17 cellular contexts compared by ENCODE assay signal in the genomic region with DNA sequence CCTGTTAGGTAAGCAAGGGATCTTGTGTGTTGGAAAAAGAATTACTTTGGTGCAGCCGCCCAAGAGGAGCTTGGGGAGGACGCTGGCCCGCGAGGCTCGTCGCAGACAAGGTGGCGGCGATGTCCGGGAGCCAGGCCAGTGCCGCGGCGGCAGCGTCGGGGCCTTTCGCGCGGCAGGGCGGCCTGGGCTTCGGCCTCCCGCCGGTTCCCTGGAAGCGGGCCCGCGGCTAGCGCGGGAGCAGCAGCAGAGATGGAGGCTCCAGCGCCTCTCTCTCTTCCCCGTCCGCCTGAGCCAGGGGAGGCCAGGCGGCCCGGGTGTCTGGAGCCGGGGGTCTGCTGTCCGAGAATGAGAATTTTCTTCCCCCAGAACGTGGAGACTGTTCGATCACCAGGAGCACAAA.
DNase-seq lines count a peak whose midpoint lies in the region; ATAC-seq, FAIRE-seq and TF ChIP-seq lines count a peak whose summit lies in the region.
"Had no signal": no experiment of that assay in that cellular context is flagged by ENCODE, and none has a peak within 500 bp of the region (broad histone marks: within the 10 kb centered on the region; RNA-seq: fewer than 3 reads in every experiment).

No MANE protein-coding gene starts in this region.

- no peak for ATAC-seq in GM18867 (IDR thresholded peaks at IDR 0.05; ENCODE audit: unreplicated experiment)
- ATAC-seq: activated CD8-positive, alpha-beta T cell treated with anti-CD3 and anti-CD28 coated beads, Interleukin-2, amount 10 ng/mL, durations not matched to agents 7 days and 5 days had no signal

- peaks cover 61% of the 10 kb centered on the region for H3K27me3 Mint-ChIP-seq in activated CD4-positive, alpha-beta memory T cell treated with anti-CD3 and anti-CD28 coated beads, Interleukin-2, amount 10 ng/mL, durations not matched to agents 7 days and 5 days

- H3K4me3 ChIP-seq in MG63, result peak overlapping the region; percentile 31
- peak overlapping the region in 1 of 3 experiments; percentile 16 for H3K4me3 ChIP-seq in endothelial cell of umbilical vein (replicated peaks in 1 of 3; ENCODE audit: insufficient read depth in 1 of 3, low read depth in 1 of 3, low read length in 3 of 3)
- H3K4me3 ChIP-seq in subcutaneous abdominal adipose tissue (ENCODE audit: low read depth in 1 of 5, low read length in 5 of 5), result peak overlapping the region in 3 of 5 donors; percentile 1 to 39 (median 24)
- H3K4me3 ChIP-seq: cardiac muscle cell, prostate gland had no signal

- no peak for TF ChIP-seq CTCF in endothelial cell of umbilical vein (IDR thresholded peaks at IDR 0.05; ENCODE audit: extremely low read depth in 1 of 2, insufficient read depth in 1 of 2, low read depth in 1 of 2, low read length in 2 of 2)

- CTCF ChIA-PET in endothelial cell of umbilical vein (lab: Charles Lee), result no interaction called here
- CTCF ChIA-PET in activated CD4-positive, alpha-beta memory T cell treated with anti-CD3 and anti-CD28 coated beads, Interleukin-2, amount 10 ng/mL, durations not matched to agents 7 days and 5 days (lab: Charles Lee), result no interaction called here

- no peaks in the 10 kb centered on the region for H3K4me1 Mint-ChIP-seq in activated CD4-positive, alpha-beta memory T cell treated with anti-CD3 and anti-CD28 coated beads, Interleukin-2, amount 10 ng/mL, durations not matched to agents 7 days and 5 days

- FAIRE-seq in endothelial cell of umbilical vein (lab: Jason Lieb, UNC), result no peak
- FAIRE-seq: TTC549 had no signal

- H3K9me3 ChIP-seq in MG63 (no peaks in the 10 kb centered on the region), endothelial cell of umbilical vein (replicated peaks; ENCODE audit: control insufficient read depth, insufficient read depth, low read length) (no peaks in the 10 kb centered on the region), subcutaneous abdominal adipose tissue (ENCODE audit: control insufficient read depth in 5 of 5, low read length in 5 of 5) (no peaks in the 10 kb centered on the region)
- H3K9me3 ChIP-seq: prostate gland had no signal

- peak overlapping the region; percentile 32 for H3K4me2 ChIP-seq in endothelial cell of umbilical vein (ENCODE audit: insufficient read depth, low read length)

- no peak for TF ChIP-seq POLR2A in endothelial cell of umbilical vein (IDR thresholded peaks at IDR 0.05; ENCODE audit: low read depth, low read length)

- H3K79me2 ChIP-seq in endothelial cell of umbilical vein (ENCODE audit: control insufficient read depth, insufficient read depth, low read length), result no peaks in the 10 kb centered on the region

- intact Hi-C loops in endothelial cell of umbilical vein (cut with micrococcal nuclease), result no loop called here

- no peak overlapping the region for H3K27ac Mint-ChIP-seq in activated CD4-positive, alpha-beta memory T cell treated with anti-CD3 and anti-CD28 coated beads, Interleukin-2, amount 10 ng/mL, durations not matched to agents 7 days and 5 days
- H3K27ac Mint-ChIP-seq: activated CD8-positive, alpha-beta T cell treated with anti-CD3 and anti-CD28 coated beads, Interleukin-2, amount 10 ng/mL, durations not matched to agents 7 days and 5 days had no signal

- no peak overlapping the region for H2AFZ ChIP-seq in endothelial cell of umbilical vein (ENCODE audit: low read depth, low read length)

- no peak overlapping the region for H3K4me3 Mint-ChIP-seq in activated CD4-positive, alpha-beta memory T cell treated with anti-CD3 and anti-CD28 coated beads, Interleukin-2, amount 10 ng/mL, durations not matched to agents 7 days and 5 days
- H3K4me3 Mint-ChIP-seq: activated CD8-positive, alpha-beta T cell treated with anti-CD3 and anti-CD28 coated beads, Interleukin-2, amount 10 ng/mL, durations not matched to agents 7 days and 5 days had no signal

- H3K27me3 ChIP-seq in MG63, result no peaks in the 10 kb centered on the region
- peaks cover 3 to 24% of the 10 kb centered on the region in 2 experiments for H3K27me3 ChIP-seq in endothelial cell of umbilical vein (ENCODE audit: control insufficient read depth in 2 of 2, insufficient read depth in 2 of 2, low read length in 2 of 2)
- H3K27me3 ChIP-seq in subcutaneous abdominal adipose tissue (ENCODE audit: control insufficient read depth in 5 of 5, insufficient read depth in 4 of 5, low read length in 5 of 5), result peaks cover 0 to 20% (median 3%) of the 10 kb centered on the region in 5 donors

- POLR2A ChIA-PET in endothelial cell of umbilical vein (lab: Charles Lee), result no interaction called here
- POLR2A ChIA-PET in activated CD4-positive, alpha-beta memory T cell treated with anti-CD3 and anti-CD28 coated beads, Interleukin-2, amount 10 ng/mL, durations not matched to agents 7 days and 5 days (lab: Charles Lee), result no interaction called here

- H3K36me3 Mint-ChIP-seq in activated CD4-positive, alpha-beta memory T cell treated with anti-CD3 and anti-CD28 coated beads, Interleukin-2, amount 10 ng/mL, durations not matched to agents 7 days and 5 days (ENCODE audit: low read depth), result no peaks in the 10 kb centered on the region

- H3K4me1 ChIP-seq in endothelial cell of umbilical vein (ENCODE audit: control insufficient read depth, extremely low read depth, insufficient read depth, low read length), result no peaks in the 10 kb centered on the region
- H3K4me1 ChIP-seq in subcutaneous abdominal adipose tissue (ENCODE audit: control insufficient read depth in 5 of 5, insufficient read depth in 5 of 5, low read length in 5 of 5), result peaks cover 0 to 6% (median 0%) of the 10 kb centered on the region in 5 donors
- H3K4me1 ChIP-seq: prostate gland had no signal

- DNase-seq in MG63, result peak; percentile 63
- no peak for DNase-seq in endothelial cell of umbilical vein (ENCODE audit: low read depth, low spot score)
- DNase-seq in left kidney (ENCODE audit: low read depth, low spot score), result peak; percentile 66
- DNase-seq in activated CD4-positive, alpha-beta memory T cell treated with anti-CD3 and anti-CD28 coated beads, Interleukin-2, amount 10 ng/mL, durations not matched to agents 7 days and 5 days, result no peak
- DNase-seq in hepatic stellate cell (ENCODE audit: low spot score), result no peak
- no peak for DNase-seq in occipital lobe (lab: John Stamatoyannopoulos, UW)
- DNase-seq: activated CD8-positive, alpha-beta T cell treated with anti-CD3 and anti-CD28 coated beads, Interleukin-2, amount 10 ng/mL, durations not matched to agents 7 days and 5 days; NCI-H2029 treated with DMSO at 0.1 percent for 48 hours; SIG-M5; stimulated activated naive CD4-positive, alpha-beta T cell treated with Interleukin-2 at 50 U/mL for 16 hours had no signal

- H3K9me1 ChIP-seq in endothelial cell of umbilical vein (replicated peaks; ENCODE audit: control insufficient read depth, extremely low read depth, insufficient read depth, low read length), result no peaks in the 10 kb centered on the region

- dilution Hi-C loops in endothelial cell of umbilical vein (cut with MboI; ENCODE audit: extremely low pct_ligation_motif_present, low sequenced_read_pairs), result no loop called here

- no peaks in the 10 kb centered on the region for H3K9me3 Mint-ChIP-seq in activated CD4-positive, alpha-beta memory T cell treated with anti-CD3 and anti-CD28 coated beads, Interleukin-2, amount 10 ng/mL, durations not matched to agents 7 days and 5 days

- H3K27ac ChIP-seq in endothelial cell of umbilical vein (ENCODE audit: insufficient read depth, low read depth, low read length), result no peak overlapping the region
- no peak overlapping the region for H3K27ac ChIP-seq in subcutaneous abdominal adipose tissue (ENCODE audit: low read depth, low read length)
- H3K27ac ChIP-seq: C4-2B, cardiac muscle cell, epithelial cell of prostate had no signal

- H4K20me1 ChIP-seq in endothelial cell of umbilical vein (replicated peaks; ENCODE audit: control insufficient read depth, extremely low read depth, insufficient read depth, low read length), result no peaks in the 10 kb centered on the region

- H3K9ac ChIP-seq in endothelial cell of umbilical vein (replicated peaks; ENCODE audit: extremely low read depth, insufficient read depth, low read length) (no peak overlapping the region), subcutaneous abdominal adipose tissue (ENCODE audit: low read length in 5 of 5) (no peak overlapping the region)

- BruUV-seq in endothelial cell of umbilical vein (replicated peaks; lab: Mats Ljungman, UMichigan), result no TSS peak

- no peaks in the 10 kb centered on the region for H3K36me3 ChIP-seq in MG63
- no peaks in the 10 kb centered on the region for H3K36me3 ChIP-seq in endothelial cell of umbilical vein (ENCODE audit: control insufficient read depth in 2 of 2, extremely low read depth in 1 of 2, insufficient read depth in 2 of 2, low read length in 2 of 2)
- no peaks in the 10 kb centered on the region for H3K36me3 ChIP-seq in subcutaneous abdominal adipose tissue (ENCODE audit: control insufficient read depth in 5 of 5, insufficient read depth in 5 of 5, low read length in 5 of 5)
- H3K36me3 ChIP-seq: cardiac muscle cell, prostate gland had no signal

TF ChIP-seq in endothelial cell of umbilical vein, 7 proteins besides CTCF, POLR2A, EP300 and RAD21:
- TF ChIP-seq MYC (IDR thresholded peaks at IDR 0.05; ENCODE audit: low read depth, low read length) (no peak), EZH2 (IDR thresholded peaks at IDR 0.05; ENCODE audit: borderline replicate concordance, low read depth, low read length, severe bottlenecking) (peak; percentile 58)
TF ChIP-seq in endothelial cell of umbilical vein: peak in this region for 1.

Comparison
In these comparisons a context has a peak if more than half of its experiments do, and no peak if none do; other contexts are left out.
1. DNase-seq: peak in MG63 (single experiment) and left kidney (single experiment); none in endothelial cell of umbilical vein (single experiment), activated CD4-positive, alpha-beta memory T cell treated with anti-CD3 and anti-CD28 coated beads, Interleukin-2, amount 10 ng/mL, durations not matched to agents 7 days and 5 days (single experiment), hepatic stellate cell (single experiment) and occipital lobe (single experiment).